Comparison of ENCODE assay signal across 1 cellular context in genomic region chr3:106251160-106251892, GRCh38.
TF ChIP-seq lines count a peak whose summit lies in the region.

No MANE protein-coding gene starts in this region.

TF ChIP-seq in H1, 55 proteins besides CTCF, POLR2A, EP300 and RAD21 (continued from another document):
- TF ChIP-seq ATF3 (IDR thresholded peaks at IDR 0.05; ENCODE audit: insufficient read depth, low read depth, low read length) (no peak), PHF8 (conservative IDR thresholded peaks at IDR 0.05; ENCODE audit: low read depth, low read length) (no peak), HDAC2 (IDR thresholded peaks at IDR 0.05; ENCODE audit: borderline replicate concordance in 1 of 2, low read depth in 2 of 2, low read length in 2 of 2) (no peak), RFX5 (IDR thresholded peaks at IDR 0.05; ENCODE audit: borderline replicate concordance, low read depth, low read length) (no peak), SAP30 (IDR thresholded peaks at IDR 0.05; ENCODE audit: insufficient read depth, insufficient replicate concordance, low read length) (no peak), SUZ12 (IDR thresholded peaks at IDR 0.05; ENCODE audit: low read length) (no peak), SP1 (IDR thresholded peaks at IDR 0.05; ENCODE audit: low read depth, low read length) (no peak), BCL11A (IDR thresholded peaks at IDR 0.05; ENCODE audit: low read depth in 2 of 2, low read length in 2 of 2) (no peak), ZNF274 (IDR thresholded peaks at IDR 0.05; ENCODE audit: borderline replicate concordance, extremely low read depth, low read length) (no peak), SP4 (IDR thresholded peaks at IDR 0.05; ENCODE audit: low read length) (no peak), EZH2 (IDR thresholded peaks at IDR 0.05; ENCODE audit: low read depth, low read length, severe bottlenecking) (no peak)
- TF ChIP-seq, protein P1, sequence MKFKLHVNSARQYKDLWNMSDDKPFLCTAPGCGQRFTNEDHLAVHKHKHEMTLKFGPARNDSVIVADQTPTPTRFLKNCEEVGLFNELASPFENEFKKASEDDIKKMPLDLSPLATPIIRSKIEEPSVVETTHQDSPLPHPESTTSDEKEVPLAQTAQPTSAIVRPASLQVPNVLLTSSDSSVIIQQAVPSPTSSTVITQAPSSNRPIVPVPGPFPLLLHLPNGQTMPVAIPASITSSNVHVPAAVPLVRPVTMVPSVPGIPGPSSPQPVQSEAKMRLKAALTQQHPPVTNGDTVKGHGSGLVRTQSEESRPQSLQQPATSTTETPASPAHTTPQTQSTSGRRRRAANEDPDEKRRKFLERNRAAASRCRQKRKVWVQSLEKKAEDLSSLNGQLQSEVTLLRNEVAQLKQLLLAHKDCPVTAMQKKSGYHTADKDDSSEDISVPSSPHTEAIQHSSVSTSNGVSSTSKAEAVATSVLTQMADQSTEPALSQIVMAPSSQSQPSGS (IDR thresholded peaks at IDR 0.05; ENCODE audit: low read length), result no peak
